ENCODE assay signal across 31 cellular contexts in the genomic region with DNA sequence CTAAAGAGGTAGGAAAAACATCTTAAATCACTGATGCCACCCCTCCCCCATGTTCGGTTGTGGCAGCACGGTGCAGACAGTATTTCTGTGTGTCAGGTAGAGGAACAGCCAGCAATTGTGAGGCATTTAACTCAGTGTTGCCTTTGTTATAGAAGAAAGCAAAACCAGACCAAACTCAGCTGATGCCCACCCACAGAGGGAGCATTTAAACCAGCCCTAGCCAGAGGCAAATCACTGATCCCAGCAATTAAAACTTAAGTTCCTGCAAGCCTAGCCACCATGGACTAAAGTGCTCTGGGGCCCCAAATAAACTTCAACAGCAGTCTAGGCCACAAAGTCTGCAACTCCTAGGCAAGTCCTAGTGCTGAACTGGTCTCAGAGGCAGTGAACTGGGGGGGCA.
"Had no signal": no experiment of that assay in that cellular context is flagged by ENCODE, and none has a peak within 500 bp of the region (broad histone marks: within the 10 kb centered on the region; RNA-seq: fewer than 3 reads in every experiment).

No MANE protein-coding gene starts in this region.

- H3K36me3 Mint-ChIP-seq: activated naive CD8-positive, alpha-beta T cell; naive thymus-derived CD8-positive, alpha-beta T cell had no signal

- H3K4me1 ChIP-seq: adrenal gland, ascending aorta, prostate gland, right atrium auricular region, spleen, upper lobe of left lung had no signal

- H3K9me3 Mint-ChIP-seq: activated B cell treated with CpG ODN at 0.5 μM for 24 hours; activated T-cell treated with anti-CD3 and anti-CD28 coated beads, Interleukin-2, amount 50 U/mL, for 4 hours; activated T-helper 2 cell treated with anti-CD3 and anti-CD28 coated beads, Interferon-gamma antibody, Interleukin-2, Interleukin-4, amounts not matched to agents 10 μg/mL and 5 μg/mL and 100 μg/mL, durations not matched to agents 14 hours and 24 hours and 36 hours; T-helper 1 cell treated with Interleukin-12 subunit alpha and Interleukin-12 subunit beta and Interleukin-4 antibody, amounts not matched to agents 30 μg/mL and 1 μg/mL, for 36 hours had no signal

- H3K27me3 ChIP-seq: adrenal gland, ascending aorta, brain microvascular endothelial cell, neutrophil, ovary, right atrium auricular region, spleen, upper lobe of left lung had no signal

- H3K27me3 Mint-ChIP-seq: activated B cell treated with CpG ODN at 0.5 μM for 24 hours; activated CD4-positive, alpha-beta T cell treated with anti-CD3 and anti-CD28 coated beads for 36 hours; activated naive CD8-positive, alpha-beta T cell; dendritic cell treated with granulocyte-macrophage colony-stimulating factor and Interleukin-4, amounts not matched to agents 40 ng/mL and 50 ng/mL, for 4 days; naive thymus-derived CD8-positive, alpha-beta T cell had no signal

- DNase-seq: activated B cell treated with CpG ODN at 0.5 μM for 24 hours; activated CD4-positive, alpha-beta T cell treated with anti-CD3 and anti-CD28 coated beads for 36 hours; activated CD4-positive, alpha-beta T cell treated with anti-CD3 and anti-CD28 coated beads, Interleukin-2, amount 50 U/mL, for 4 hours; activated CD8-positive, alpha-beta memory T cell treated with anti-CD3 and anti-CD28 coated beads for 24 hours; activated CD8-positive, alpha-beta memory T cell treated with anti-CD3 and anti-CD28 coated beads, Interleukin-2, amount 50 U/mL, for 4 hours; activated naive CD4-positive, alpha-beta T cell; activated T-cell treated with anti-CD3 and anti-CD28 coated beads, Interleukin-2, amount 50 U/mL, for 4 hours; adrenal gland; brain microvascular endothelial cell; caudate nucleus; effector CD8-positive, alpha-beta T cell; glutamatergic neuron; kidney; naive thymus-derived CD8-positive, alpha-beta T cell; ovary; spleen; stimulated activated CD4-positive, alpha-beta T cell treated with anti-CD3 and anti-CD28 coated beads, Interleukin-4, amount 100 ng/mL, for 24 hours; stimulated activated naive CD8-positive, alpha-beta T cell treated with anti-CD3 and anti-CD28 coated beads, Interleukin-15, Interleukin-2, amounts not matched to agents 100 U/mL and 50 U/mL, for 24 hours; T1000; upper lobe of left lung had no signal

- H3K27ac ChIP-seq: adrenal gland, ascending aorta, brain microvascular endothelial cell, neutrophil, ovary, prostate gland, right atrium auricular region, spleen, upper lobe of left lung had no signal

- H3K4me1 Mint-ChIP-seq: activated CD4-positive, alpha-beta T cell treated with anti-CD3 and anti-CD28 coated beads for 36 hours had no signal

- H3K9me3 ChIP-seq: adrenal gland, ascending aorta, neutrophil, ovary, prostate gland, upper lobe of left lung had no signal

- H3K4me3 Mint-ChIP-seq: activated B cell treated with CpG ODN at 0.5 μM for 24 hours; activated CD4-positive, alpha-beta T cell treated with anti-CD3 and anti-CD28 coated beads for 36 hours; activated naive CD8-positive, alpha-beta T cell; activated T-cell treated with anti-CD3 and anti-CD28 coated beads, Interleukin-2, amount 50 U/mL, for 4 hours; dendritic cell treated with granulocyte-macrophage colony-stimulating factor and Interleukin-4, amounts not matched to agents 40 ng/mL and 50 ng/mL, for 4 days; naive thymus-derived CD8-positive, alpha-beta T cell; T-helper 1 cell treated with Interleukin-12 subunit alpha and Interleukin-12 subunit beta and Interleukin-4 antibody, amounts not matched to agents 30 μg/mL and 1 μg/mL, for 36 hours had no signal

- ATAC-seq: activated CD4-positive, alpha-beta T cell treated with anti-CD3 and anti-CD28 coated beads for 36 hours; activated T-cell treated with anti-CD3 and anti-CD28 coated beads, Interleukin-2, amount 50 U/mL, for 4 hours; esophagus mucosa; left lobe of liver; naive thymus-derived CD8-positive, alpha-beta T cell; stimulated activated naive CD8-positive, alpha-beta T cell treated with anti-CD3 and anti-CD28 coated beads, Interleukin-15, Interleukin-2, amounts not matched to agents 100 U/mL and 50 U/mL, for 24 hours had no signal

- H3K27ac Mint-ChIP-seq: activated B cell treated with CpG ODN at 0.5 μM for 24 hours; activated CD4-positive, alpha-beta T cell treated with anti-CD3 and anti-CD28 coated beads for 36 hours; activated naive CD8-positive, alpha-beta T cell; activated T-helper 2 cell treated with anti-CD3 and anti-CD28 coated beads, Interferon-gamma antibody, Interleukin-2, Interleukin-4, amounts not matched to agents 10 μg/mL and 5 μg/mL and 100 μg/mL, durations not matched to agents 14 hours and 24 hours and 36 hours; dendritic cell treated with granulocyte-macrophage colony-stimulating factor and Interleukin-4, amounts not matched to agents 40 ng/mL and 50 ng/mL, for 4 days; naive thymus-derived CD8-positive, alpha-beta T cell; T-helper 1 cell treated with Interleukin-12 subunit alpha and Interleukin-12 subunit beta and Interleukin-4 antibody, amounts not matched to agents 30 μg/mL and 1 μg/mL, for 36 hours had no signal

- H3K4me3 ChIP-seq: adrenal gland, ascending aorta, lung, ovary, prostate gland, right atrium auricular region, spleen, upper lobe of left lung had no signal

- H3K36me3 ChIP-seq: adrenal gland, ascending aorta, brain microvascular endothelial cell, neutrophil, ovary, prostate gland, right atrium auricular region, spleen, upper lobe of left lung had no signal
